Comparison of ENCODE assay signal across 7 cellular contexts in genomic region chr1:8816831-8817412, GRCh38. TPM values are rescaled to one million over a fixed set of nuclear protein-coding genes. Genes with fewer than 3 reads are reported as not detected.
DNase-seq lines count a peak whose midpoint lies in the region; ATAC-seq and TF ChIP-seq lines count a peak whose summit lies in the region.

No MANE protein-coding gene starts in this region.

- peak overlapping the region; percentile 66 for H3K4me3 ChIP-seq in lung

- no peak for TF ChIP-seq CTCF in lung (IDR thresholded peaks at IDR 0.05; ENCODE audit: control extremely low read depth, extremely low read depth)

- no peaks in the 10 kb centered on the region for H3K36me3 ChIP-seq in lung (ENCODE audit: control insufficient read depth in 2 of 2, insufficient read depth in 2 of 2, low read length in 2 of 2)

- peak; percentile 42 for TF ChIP-seq POLR2A in GM18505 (IDR thresholded peaks at IDR 0.05; ENCODE audit: borderline replicate concordance, extremely low read depth, insufficient read depth, insufficient read length)

- WGBS in lung, 2 donors = 0 to 1% methylated on average over 37 to 41 of the region's 41 CpGs

- ATAC-seq in GM18505 (IDR thresholded peaks at IDR 0.05; ENCODE audit: unreplicated experiment) = no peak
- ATAC-seq in HG03066 (IDR thresholded peaks at IDR 0.05; ENCODE audit: low read depth, unreplicated experiment) = peak; percentile 30
- ATAC-seq in lung (ENCODE audit: insufficient read depth, low FRiP score) = no peak
- no peak for ATAC-seq in GM18868 (IDR thresholded peaks at IDR 0.05; ENCODE audit: unreplicated experiment)

- no peaks in the 10 kb centered on the region for H3K9me3 ChIP-seq in lung (ENCODE audit: control insufficient read depth in 2 of 2, insufficient read depth in 1 of 2, low read length in 1 of 2)

- no peaks in the 10 kb centered on the region for H3K27me3 ChIP-seq in lung (ENCODE audit: control insufficient read depth, insufficient read depth)

- H3K4me1 ChIP-seq in lung (ENCODE audit: control insufficient read depth in 2 of 2, insufficient read depth in 2 of 2, low read length in 2 of 2) = peaks cover 0 to 8% of the 10 kb centered on the region in 2 donors

- H3K27ac ChIP-seq in lung (ENCODE audit: low read depth in 1 of 2, low read length in 1 of 2) = peak overlapping the region; percentile 80 to 95

- peak; percentile 54 for DNase-seq in activated CD4-positive, CD25-positive, alpha-beta regulatory T cell treated with anti-CD3 and anti-CD28 coated beads, Interleukin-2, amount 50 U/mL, for 72 hours
- peak; percentile 29 for DNase-seq in dermis blood vessel endothelial cell
- no peak for DNase-seq in lung (ENCODE audit: low spot score)
- peak; percentile 19 for DNase-seq in stimulated activated naive CD4-positive, alpha-beta T cell treated with Interleukin-2 at 50 U/mL for 16 hours (lab: John Stamatoyannopoulos, UW)

RNA-seq across cellular contexts. Expression of gene RERE, which starts 0.5 kb away (rescaled TPM):
- total RNA-seq in dermis blood vessel endothelial cell (50.7 and 70.7 TPM in 2 replicates), lung (100 to 1,000 TPM in 1 of 2 donors, 10 to 100 TPM in 1; 89.1 to 207 TPM)
- polyA plus RNA-seq in lung = 10 to 100 TPM; 21.7 to 25.9 TPM
